ENCODE assay signal across 17 cellular contexts in the genomic region with DNA sequence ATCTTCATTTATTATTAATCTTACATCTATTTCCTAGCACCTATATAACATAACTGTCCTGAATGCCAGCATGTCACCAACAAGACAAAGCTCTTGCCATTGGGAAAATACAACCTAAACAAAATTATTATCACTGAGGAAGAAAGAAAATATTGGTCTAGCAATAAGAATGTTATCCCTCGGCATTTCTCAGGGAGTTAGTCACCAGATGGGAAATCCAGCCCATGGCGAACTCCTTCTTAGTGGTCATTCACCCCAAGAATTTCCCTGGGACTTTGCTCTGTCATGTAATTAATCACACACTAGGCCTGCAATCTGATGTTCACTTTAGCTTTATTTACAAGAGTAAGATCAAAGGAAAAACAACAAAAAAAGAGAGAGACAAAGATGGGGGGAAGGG. TPM values are rescaled to one million over a fixed set of nuclear protein-coding genes. Genes with fewer than 3 reads are reported as not detected.
A peak's percentile ranks its signal among the peaks of the same experiment; 100 is the strongest.
DNase-seq lines count a peak whose midpoint lies in the region; ATAC-seq and TF ChIP-seq lines count a peak whose summit lies in the region.
"Had no signal": no experiment of that assay in that cellular context is flagged by ENCODE, and none has a peak within 500 bp of the region (broad histone marks: within the 10 kb centered on the region; RNA-seq: fewer than 3 reads in every experiment).

No MANE protein-coding gene starts in this region.

- peak overlapping the region; percentile 24 for H2BK120ac ChIP-seq in trophoblast cell (ENCODE audit: insufficient read depth, low read length, poor library complexity)

- DNase-seq in EL (peak; percentile 87), SJSA1 (ENCODE audit: low read depth in 1 of 2, low spot score in 2 of 2) (peak; percentile 68 to 81), fibroblast of lung (ENCODE audit: low read depth in 2 of 2) (peak; percentile 28 to 78), trophoblast cell (peak; percentile 2 to 7), T-helper 9 cell (no peak), activated T-cell treated with anti-CD3 and anti-CD28 coated beads for 4 hours (no peak), coronary artery (ENCODE audit: low spot score) (no peak)
- DNase-seq: activated CD8-positive, alpha-beta T cell treated with anti-CD3 and anti-CD28 coated beads for 36 hours; amygdala; dermis blood vessel endothelial cell; DMS 273 treated with DMSO at 0.1 percent for 48 hours; Kasumi-1; NCI-H1436 treated with DMSO at 0.1 percent for 48 hours; posterior cingulate gyrus had no signal

- H3K23ac ChIP-seq in trophoblast cell (ENCODE audit: low read length), result no peak overlapping the region

- no peak overlapping the region for H4K12ac ChIP-seq in trophoblast cell (ENCODE audit: low read depth, low read length)

- no peak for TF ChIP-seq CTCF in fibroblast of lung (conservative IDR thresholded peaks at IDR 0.05 in 1 of 2, IDR thresholded peaks at IDR 0.05 in 1 of 2; ENCODE audit: low read depth in 1 of 2, low read length in 2 of 2)
- no peak for TF ChIP-seq CTCF in coronary artery (IDR thresholded peaks at IDR 0.05)

- no peaks in the 10 kb centered on the region for H3K27me3 ChIP-seq in SJSA1 (replicated peaks)
- no peaks in the 10 kb centered on the region for H3K27me3 ChIP-seq in fibroblast of lung (ENCODE audit: control insufficient read depth, insufficient read depth, low read length)
- H3K27me3 ChIP-seq in trophoblast cell (ENCODE audit: insufficient read depth, low read length), result no peaks in the 10 kb centered on the region

- H3K27ac ChIP-seq in SJSA1 (peak overlapping the region; percentile 62), fibroblast of lung (ENCODE audit: insufficient read depth, low read length) (no peak overlapping the region), trophoblast cell (ENCODE audit: low read depth, low read length) (no peak overlapping the region), coronary artery (no peak overlapping the region)

- H3K4me3 ChIP-seq in SJSA1, result no peak overlapping the region
- H3K4me3 ChIP-seq in fibroblast of lung (replicated peaks in 1 of 4; ENCODE audit: control extremely low read depth in 1 of 4, insufficient read depth in 1 of 4, low read depth in 3 of 4, low read length in 4 of 4), result no peak overlapping the region
- H3K4me3 ChIP-seq in trophoblast cell (ENCODE audit: low read depth, low read length), result no peak overlapping the region
- no peak overlapping the region for H3K4me3 ChIP-seq in coronary artery

- WGBS in trophoblast cell (ENCODE audit: extremely low coverage, insufficient coverage, insufficient read length), result no CpG with 5 or more reads among the region's 2 CpGs

- H3K9ac ChIP-seq in fibroblast of lung (ENCODE audit: insufficient read depth, low read length) (no peak overlapping the region), trophoblast cell (ENCODE audit: low read length) (no peak overlapping the region)

- no peak overlapping the region for H4K91ac ChIP-seq in trophoblast cell (ENCODE audit: low read depth, low read length)

- no peak overlapping the region for H2AK5ac ChIP-seq in trophoblast cell (ENCODE audit: low read length)

- H3K4me2 ChIP-seq in fibroblast of lung (ENCODE audit: extremely low read depth, insufficient read depth, low read length) (no peak overlapping the region), trophoblast cell (ENCODE audit: low read length) (no peak overlapping the region)

- H3K79me1 ChIP-seq in trophoblast cell (ENCODE audit: low read length), result no peaks in the 10 kb centered on the region

- no peak overlapping the region for H2BK12ac ChIP-seq in trophoblast cell (ENCODE audit: low read length)

- H2BK5ac ChIP-seq in trophoblast cell (ENCODE audit: low read depth, low read length, poor library complexity), result no peak overlapping the region

- H2AFZ ChIP-seq in fibroblast of lung (ENCODE audit: low read length), result no peak overlapping the region
- H2AFZ ChIP-seq in trophoblast cell (ENCODE audit: insufficient read depth, low read length, poor library complexity), result no peak overlapping the region

- ATAC-seq in GM19035 (IDR thresholded peaks at IDR 0.05; ENCODE audit: unreplicated experiment), result no peak
- ATAC-seq: activated CD8-positive, alpha-beta T cell treated with anti-CD3 and anti-CD28 coated beads for 36 hours had no signal

- H3K18ac ChIP-seq in trophoblast cell (ENCODE audit: low read length), result no peak overlapping the region

- H3K4ac ChIP-seq in trophoblast cell (ENCODE audit: low read depth, low read length), result no peak overlapping the region

- no peak overlapping the region for H4K8ac ChIP-seq in trophoblast cell (ENCODE audit: low read depth, low read length)

- H3K79me2 ChIP-seq in fibroblast of lung (ENCODE audit: control insufficient read depth, insufficient read depth, low read length) (no peaks in the 10 kb centered on the region), trophoblast cell (ENCODE audit: control insufficient read depth, insufficient read depth, low read length, poor library complexity) (no peaks in the 10 kb centered on the region)

- H3K9me3 ChIP-seq in SJSA1 (replicated peaks), result no peaks in the 10 kb centered on the region
- no peaks in the 10 kb centered on the region for H3K9me3 ChIP-seq in fibroblast of lung (ENCODE audit: control insufficient read depth, insufficient read depth, low read depth, low read length)
- peaks cover 3% of the 10 kb centered on the region for H3K9me3 ChIP-seq in trophoblast cell (ENCODE audit: insufficient read depth, low read depth, low read length)

- no peaks in the 10 kb centered on the region for H4K20me1 ChIP-seq in fibroblast of lung (ENCODE audit: control insufficient read depth, extremely low read depth, insufficient read depth, low read length)

- no peak overlapping the region for H3K14ac ChIP-seq in trophoblast cell (ENCODE audit: low read length)

- H3K4me1 ChIP-seq in SJSA1 (replicated peaks) (peaks cover 13% of the 10 kb centered on the region), fibroblast of lung (ENCODE audit: control insufficient read depth, extremely low read depth, insufficient read depth, low read length) (no peaks in the 10 kb centered on the region), trophoblast cell (ENCODE audit: control insufficient read depth in 1 of 2, insufficient read depth in 2 of 2, low read length in 2 of 2) (no peaks in the 10 kb centered on the region)

- no peaks in the 10 kb centered on the region for H3K36me3 ChIP-seq in SJSA1
- no peaks in the 10 kb centered on the region for H3K36me3 ChIP-seq in fibroblast of lung (ENCODE audit: control insufficient read depth, insufficient read depth, low read length)
- H3K36me3 ChIP-seq in trophoblast cell (ENCODE audit: control insufficient read depth in 1 of 2, insufficient read depth in 2 of 2, low read length in 2 of 2), result no peaks in the 10 kb centered on the region

RNA-seq across cellular contexts. Expression of a gene that starts 56.1 kb away (rescaled TPM):
- total RNA-seq in SJSA1 (2014; rRNA removed; shearing (Covaris generic)), result not detected in 2 replicates
- total RNA-seq in fibroblast of lung, result not detected in 2 replicates
- polyA plus RNA-seq in fibroblast of lung, result 0.18 TPM in 1 of 2 replicates, not detected in the other
- polyA plus RNA-seq in fibroblast of lung (2012), result not detected in 2 replicates
- not detected in 2 replicates for polyA minus RNA-seq in fibroblast of lung (ENCODE audit: low replicate concordance)
- 0.12 TPM in 2 replicates for polyA plus RNA-seq in trophoblast cell (2013)
- total RNA-seq: activated CD8-positive, alpha-beta T cell treated with anti-CD3 and anti-CD28 coated beads for 36 hours; dermis blood vessel endothelial cell; liver; NCI-H460 had no signal
- polyA plus RNA-seq: liver had no signal

Comparison
In these comparisons a context has a peak if more than half of its experiments do, and no peak if none do; other contexts are left out.
1. DNase-seq: peak in EL (single experiment), SJSA1 (2 of 2), fibroblast of lung (2 of 2) and trophoblast cell (2 of 2); none in T-helper 9 cell (single experiment), activated T-cell treated with anti-CD3 and anti-CD28 coated beads for 4 hours (single experiment) and coronary artery (single experiment).